Comparison of ENCODE assay signal across 9 cellular contexts in genomic region chr21:32994305-32994704, GRCh38. TPM values are rescaled to one million over a fixed set of nuclear protein-coding genes. Genes with fewer than 3 reads are reported as not detected.
DNase-seq lines count a peak whose midpoint lies in the region; ATAC-seq, FAIRE-seq and TF ChIP-seq lines count a peak whose summit lies in the region.
"Had no signal": no experiment of that assay in that cellular context is flagged by ENCODE, and none has a peak within 500 bp of the region (broad histone marks: within the 10 kb centered on the region; RNA-seq: fewer than 3 reads in every experiment).

No MANE protein-coding gene starts in this region.

- H3K4me3 ChIP-seq in keratinocyte (ENCODE audit: control insufficient read depth in 2 of 3, extremely low read depth in 1 of 3, insufficient read depth in 2 of 3, low read depth in 1 of 3, low read length in 3 of 3) (no peak overlapping the region), sigmoid colon (no peak overlapping the region)
- H3K4me3 ChIP-seq: SK-N-MC had no signal

- intact Hi-C loops in sigmoid colon (cut with DNase I): no loop called here

- ATAC-seq in HG02610 (IDR thresholded peaks at IDR 0.05; ENCODE audit: unreplicated experiment): no peak

- no peak overlapping the region for H3K27ac Mint-ChIP-seq in HFFc6

- H3K79me2 ChIP-seq in keratinocyte (ENCODE audit: control insufficient read depth, insufficient read depth, low read length): no peaks in the 10 kb centered on the region

- WGBS in sigmoid colon, 2 donors: 45 to 60% methylated on average over 3 of the region's 3 CpGs

- peak; percentile 45 for DNase-seq in CD1c-positive myeloid dendritic cell (ENCODE audit: extremely low spot score)
- peak; percentile 21 for DNase-seq in HFFc6
- DNase-seq in SW480 (ENCODE audit: low spot score): peak; percentile 33
- no peak for DNase-seq in keratinocyte (ENCODE audit: low read depth, low spot score)
- no peak for DNase-seq in sigmoid colon
- DNase-seq in GM19240 (ENCODE audit: insufficient read length, low spot score): no peak
- DNase-seq in activated CD8-positive, alpha-beta memory T cell treated with anti-CD3 and anti-CD28 coated beads, Interleukin-2, amount 50 U/mL, for 48 hours: no peak

- no peak for TF ChIP-seq POLR2A in sigmoid colon (IDR thresholded peaks at IDR 0.05)

- H3K9ac ChIP-seq in keratinocyte (ENCODE audit: control insufficient read depth, extremely low read depth, insufficient read depth, low read length): no peak overlapping the region

- H3K27me3 ChIP-seq in keratinocyte (ENCODE audit: control insufficient read depth, extremely low read depth, insufficient read depth, low read length) (peaks cover 10% of the 10 kb centered on the region), sigmoid colon (peaks cover 0 to 21% (median 0%) of the 10 kb centered on the region in 3 donors)

- no peak overlapping the region for H3K4me2 ChIP-seq in keratinocyte (ENCODE audit: control insufficient read depth, extremely low read depth, insufficient read depth, low read depth, low read length)

- H3K36me3 ChIP-seq in keratinocyte (ENCODE audit: control insufficient read depth in 2 of 2, extremely low read depth in 1 of 2, insufficient read depth in 2 of 2, low read length in 2 of 2) (no peaks in the 10 kb centered on the region), sigmoid colon (no peaks in the 10 kb centered on the region)

- dilution Hi-C loops in keratinocyte (cut with MboI; ENCODE audit: extremely low pct_ligation_motif_present, low sequenced_read_pairs): no loop called here

- no peak overlapping the region for H3K27ac ChIP-seq in keratinocyte (ENCODE audit: control insufficient read depth, insufficient read depth, low read length)
- no peak overlapping the region for H3K27ac ChIP-seq in sigmoid colon
- H3K27ac ChIP-seq: SK-N-MC had no signal

- no peaks in the 10 kb centered on the region for H3K9me3 Mint-ChIP-seq in HFFc6

- H2AFZ ChIP-seq in keratinocyte (ENCODE audit: control insufficient read depth, low read length): no peak overlapping the region

- H4K20me1 ChIP-seq in keratinocyte (ENCODE audit: control insufficient read depth, extremely low read depth, insufficient read depth, low read length): no peaks in the 10 kb centered on the region

- H3K27me3 Mint-ChIP-seq in HFFc6 (ENCODE audit: insufficient read depth): peaks cover 12% of the 10 kb centered on the region

- H3K9me1 ChIP-seq in keratinocyte (ENCODE audit: control insufficient read depth, extremely low read depth, insufficient read depth, low read length): no peaks in the 10 kb centered on the region

- H3K9me3 ChIP-seq in keratinocyte (ENCODE audit: control insufficient read depth, low read depth, low read length) (no peaks in the 10 kb centered on the region), sigmoid colon (no peaks in the 10 kb centered on the region)

- peaks cover 3% of the 10 kb centered on the region for H3K4me1 ChIP-seq in keratinocyte (ENCODE audit: control insufficient read depth, extremely low read depth, insufficient read depth, low read length)
- no peaks in the 10 kb centered on the region for H3K4me1 ChIP-seq in sigmoid colon

- TF ChIP-seq CTCF in HFFc6 (IDR thresholded peaks at IDR 0.05) (peak; percentile 73), keratinocyte (optimal IDR thresholded peaks at IDR 0.05 in 1 of 3, IDR thresholded peaks at IDR 0.05 in 1 of 3, conservative IDR thresholded peaks at IDR 0.05 in 1 of 3; ENCODE audit: extremely low read depth in 1 of 3, insufficient read depth in 2 of 3, low read length in 3 of 3) (peak; percentile 7 to 45 (median 25)), sigmoid colon (IDR thresholded peaks at IDR 0.05) (no peak)

- no peak for TF ChIP-seq EP300 in sigmoid colon (IDR thresholded peaks at IDR 0.05)

- no peaks in the 10 kb centered on the region for H3K36me3 Mint-ChIP-seq in HFFc6 (ENCODE audit: low read depth)

- FAIRE-seq in keratinocyte (lab: Jason Lieb, UNC): no peak

- H3K4me1 Mint-ChIP-seq in HFFc6 (ENCODE audit: low read depth): no peaks in the 10 kb centered on the region

- H3K4me3 Mint-ChIP-seq in HFFc6: no peak overlapping the region

RNA-seq across cellular contexts. Expression of gene OLIG2, which starts 31.4 kb away (rescaled TPM):
- not detected for total RNA-seq in HFFc6 (2021; fragmentation: NEBNext Ultra II Directional; extraction: Animal tissue kit (Norgen Biotek cat#: 25700))
- polyA plus RNA-seq in keratinocyte (not detected in 3 replicates), sigmoid colon (not detected)
- not detected for polyA plus RNA-seq in keratinocyte (2011; ENCODE audit: low read depth)
- not detected in 2 replicates for polyA plus RNA-seq in keratinocyte (2011; cell fraction: cytosol; rRNA removed)
- not detected in 2 replicates for polyA plus RNA-seq in keratinocyte (2011; cell fraction: nucleus; rRNA removed)
- not detected in 2 replicates for polyA plus RNA-seq in keratinocyte (2012; ENCODE audit: low replicate concordance)
- polyA minus RNA-seq in keratinocyte: not detected in 3 replicates
- polyA minus RNA-seq in keratinocyte (2011; cell fraction: cytosol; rRNA and poly(A)+ RNA removed): not detected
- not detected in 2 replicates for polyA minus RNA-seq in keratinocyte (2011; cell fraction: nucleus; rRNA and poly(A)+ RNA removed)
- not detected for total RNA-seq in sigmoid colon

Comparison
In these comparisons a context has a peak if more than half of its experiments do, and no peak if none do; other contexts are left out.
1. DNase-seq: peak in CD1c-positive myeloid dendritic cell (single experiment), HFFc6 (single experiment) and SW480 (single experiment); none in keratinocyte (single experiment), sigmoid colon (single experiment), GM19240 (single experiment) and activated CD8-positive, alpha-beta memory T cell treated with anti-CD3 and anti-CD28 coated beads, Interleukin-2, amount 50 U/mL, for 48 hours (single experiment).
2. CTCF ChIP-seq: peak in HFFc6 (single experiment) and keratinocyte (3 of 3); none in sigmoid colon (0 of 4).